ENCODE assay signal across 1 cellular context in genomic region chr1:23103001-23103879, GRCh38.
A peak's percentile ranks its signal among the peaks of the same experiment; 100 is the strongest.
TF ChIP-seq lines count a peak whose summit lies in the region.

No MANE protein-coding gene starts in this region.

TF ChIP-seq in K562, 482 proteins besides CTCF, POLR2A, EP300 and RAD21 (continued from another document and continues in another):
- TF ChIP-seq, protein P1, sequence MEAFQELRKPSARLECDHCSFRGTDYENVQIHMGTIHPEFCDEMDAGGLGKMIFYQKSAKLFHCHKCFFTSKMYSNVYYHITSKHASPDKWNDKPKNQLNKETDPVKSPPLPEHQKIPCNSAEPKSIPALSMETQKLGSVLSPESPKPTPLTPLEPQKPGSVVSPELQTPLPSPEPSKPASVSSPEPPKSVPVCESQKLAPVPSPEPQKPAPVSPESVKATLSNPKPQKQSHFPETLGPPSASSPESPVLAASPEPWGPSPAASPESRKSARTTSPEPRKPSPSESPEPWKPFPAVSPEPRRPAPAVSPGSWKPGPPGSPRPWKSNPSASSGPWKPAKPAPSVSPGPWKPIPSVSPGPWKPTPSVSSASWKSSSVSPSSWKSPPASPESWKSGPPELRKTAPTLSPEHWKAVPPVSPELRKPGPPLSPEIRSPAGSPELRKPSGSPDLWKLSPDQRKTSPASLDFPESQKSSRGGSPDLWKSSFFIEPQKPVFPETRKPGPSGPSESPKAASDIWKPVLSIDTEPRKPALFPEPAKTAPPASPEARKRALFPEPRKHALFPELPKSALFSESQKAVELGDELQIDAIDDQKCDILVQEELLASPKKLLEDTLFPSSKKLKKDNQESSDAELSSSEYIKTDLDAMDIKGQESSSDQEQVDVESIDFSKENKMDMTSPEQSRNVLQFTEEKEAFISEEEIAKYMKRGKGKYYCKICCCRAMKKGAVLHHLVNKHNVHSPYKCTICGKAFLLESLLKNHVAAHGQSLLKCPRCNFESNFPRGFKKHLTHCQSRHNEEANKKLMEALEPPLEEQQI (IDR thresholded peaks at IDR 0.05): 0 out of 2 replicates have a peak, but pooled peaks have one; percentile 30
- TF ChIP-seq CREB3L1 (IDR thresholded peaks at IDR 0.05; ENCODE audit: borderline replicate concordance, low read depth) (no peak), TEAD4 (IDR thresholded peaks at IDR 0.05; ENCODE audit: low read length) (peak; percentile 65), TEAD4 (CRISPR knock-in tag; IDR thresholded peaks at IDR 0.05; ENCODE audit: borderline replicate concordance) (no peak), CHD4 (IDR thresholded peaks at IDR 0.05; ENCODE audit: insufficient read depth, insufficient replicate concordance, low read depth, low read length, poor library complexity, severe bottlenecking) (no peak), STAT5B (CRISPR knock-in tag; IDR thresholded peaks at IDR 0.05) (no peak), USF2 (CRISPR knock-in tag; IDR thresholded peaks at IDR 0.05) (no peak), ZSCAN29 (IDR thresholded peaks at IDR 0.05) (no peak), KLF10 (CRISPR knock-in tag; IDR thresholded peaks at IDR 0.05) (no peak), ESRRA (IDR thresholded peaks at IDR 0.05; ENCODE audit: borderline replicate concordance, low read depth) (0 out of 2 replicates have a peak, but pooled peaks have one; percentile 21), STAT6 (CRISPR knock-in tag; IDR thresholded peaks at IDR 0.05) (no peak), SMAD1 (IDR thresholded peaks at IDR 0.05; ENCODE audit: low read depth, low read length, partially characterized antibody) (no peak), ELF2 (CRISPR knock-in tag; IDR thresholded peaks at IDR 0.05) (no peak), KDM5B (IDR thresholded peaks at IDR 0.05; ENCODE audit: insufficient replicate concordance, low read depth, low read length) (no peak), STAG1 (CRISPR knock-in tag; IDR thresholded peaks at IDR 0.05; ENCODE audit: borderline replicate concordance) (no peak), TAF7 (tag; IDR thresholded peaks at IDR 0.05) (no peak), ILF3 (IDR thresholded peaks at IDR 0.05; ENCODE audit: borderline replicate concordance) (no peak), XRCC5 (IDR thresholded peaks at IDR 0.05; ENCODE audit: low read depth, low read length) (no peak), FOXJ3 (CRISPR knock-in tag; IDR thresholded peaks at IDR 0.05) (no peak), E2F4 (CRISPR knock-in tag; IDR thresholded peaks at IDR 0.05; ENCODE audit: low read depth) (no peak), ZNF764 (CRISPR knock-in tag; IDR thresholded peaks at IDR 0.05; ENCODE audit: low read depth) (no peak), GTF2A2 (tag; IDR thresholded peaks at IDR 0.05) (no peak), WHSC1 (IDR thresholded peaks at IDR 0.05; ENCODE audit: low read length) (no peak), NR2C1 (IDR thresholded peaks at IDR 0.05) (no peak), NR2C1 (tag; IDR thresholded peaks at IDR 0.05) (no peak), ZNF184 (CRISPR knock-in tag; IDR thresholded peaks at IDR 0.05) (no peak), FOS (IDR thresholded peaks at IDR 0.05; ENCODE audit: extremely low read depth, insufficient read length) (no peak), HNRNPLL (IDR thresholded peaks at IDR 0.05; ENCODE audit: low read depth, low read length, poor library complexity, severe bottlenecking) (peak; percentile 58), ZNF398 (CRISPR knock-in tag; IDR thresholded peaks at IDR 0.05) (no peak), NR3C1 (CRISPR knock-in tag; IDR thresholded peaks at IDR 0.05) (no peak), ZNF41 (CRISPR knock-in tag; conservative IDR thresholded peaks at IDR 0.05) (no peak), PYGO2 (tag; IDR thresholded peaks at IDR 0.05) (no peak), TRIM24 (IDR thresholded peaks at IDR 0.05) (peak; percentile 46 to 61), LCOR (CRISPR knock-in tag; IDR thresholded peaks at IDR 0.05) (no peak), HDGF (IDR thresholded peaks at IDR 0.05) (no peak), U2AF1 (optimal IDR thresholded peaks at IDR 0.05; ENCODE audit: low read depth, low read length) (no peak)
- TF ChIP-seq, protein P2, sequence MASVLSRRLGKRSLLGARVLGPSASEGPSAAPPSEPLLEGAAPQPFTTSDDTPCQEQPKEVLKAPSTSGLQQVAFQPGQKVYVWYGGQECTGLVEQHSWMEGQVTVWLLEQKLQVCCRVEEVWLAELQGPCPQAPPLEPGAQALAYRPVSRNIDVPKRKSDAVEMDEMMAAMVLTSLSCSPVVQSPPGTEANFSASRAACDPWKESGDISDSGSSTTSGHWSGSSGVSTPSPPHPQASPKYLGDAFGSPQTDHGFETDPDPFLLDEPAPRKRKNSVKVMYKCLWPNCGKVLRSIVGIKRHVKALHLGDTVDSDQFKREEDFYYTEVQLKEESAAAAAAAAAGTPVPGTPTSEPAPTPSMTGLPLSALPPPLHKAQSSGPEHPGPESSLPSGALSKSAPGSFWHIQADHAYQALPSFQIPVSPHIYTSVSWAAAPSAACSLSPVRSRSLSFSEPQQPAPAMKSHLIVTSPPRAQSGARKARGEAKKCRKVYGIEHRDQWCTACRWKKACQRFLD (CRISPR knock-in tag; IDR thresholded peaks at IDR 0.05): no peak
- TF ChIP-seq, protein P3, sequence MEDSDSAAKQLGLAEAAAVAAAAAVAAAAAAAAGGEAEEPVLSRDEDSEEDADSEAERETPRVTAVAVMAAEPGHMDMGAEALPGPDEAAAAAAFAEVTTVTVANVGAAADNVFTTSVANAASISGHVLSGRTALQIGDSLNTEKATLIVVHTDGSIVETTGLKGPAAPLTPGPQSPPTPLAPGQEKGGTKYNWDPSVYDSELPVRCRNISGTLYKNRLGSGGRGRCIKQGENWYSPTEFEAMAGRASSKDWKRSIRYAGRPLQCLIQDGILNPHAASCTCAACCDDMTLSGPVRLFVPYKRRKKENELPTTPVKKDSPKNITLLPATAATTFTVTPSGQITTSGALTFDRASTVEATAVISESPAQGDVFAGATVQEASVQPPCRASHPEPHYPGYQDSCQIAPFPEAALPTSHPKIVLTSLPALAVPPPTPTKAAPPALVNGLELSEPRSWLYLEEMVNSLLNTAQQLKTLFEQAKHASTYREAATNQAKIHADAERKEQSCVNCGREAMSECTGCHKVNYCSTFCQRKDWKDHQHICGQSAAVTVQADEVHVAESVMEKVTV (CRISPR knock-in tag; IDR thresholded peaks at IDR 0.05): no peak
- TF ChIP-seq, protein P4, sequence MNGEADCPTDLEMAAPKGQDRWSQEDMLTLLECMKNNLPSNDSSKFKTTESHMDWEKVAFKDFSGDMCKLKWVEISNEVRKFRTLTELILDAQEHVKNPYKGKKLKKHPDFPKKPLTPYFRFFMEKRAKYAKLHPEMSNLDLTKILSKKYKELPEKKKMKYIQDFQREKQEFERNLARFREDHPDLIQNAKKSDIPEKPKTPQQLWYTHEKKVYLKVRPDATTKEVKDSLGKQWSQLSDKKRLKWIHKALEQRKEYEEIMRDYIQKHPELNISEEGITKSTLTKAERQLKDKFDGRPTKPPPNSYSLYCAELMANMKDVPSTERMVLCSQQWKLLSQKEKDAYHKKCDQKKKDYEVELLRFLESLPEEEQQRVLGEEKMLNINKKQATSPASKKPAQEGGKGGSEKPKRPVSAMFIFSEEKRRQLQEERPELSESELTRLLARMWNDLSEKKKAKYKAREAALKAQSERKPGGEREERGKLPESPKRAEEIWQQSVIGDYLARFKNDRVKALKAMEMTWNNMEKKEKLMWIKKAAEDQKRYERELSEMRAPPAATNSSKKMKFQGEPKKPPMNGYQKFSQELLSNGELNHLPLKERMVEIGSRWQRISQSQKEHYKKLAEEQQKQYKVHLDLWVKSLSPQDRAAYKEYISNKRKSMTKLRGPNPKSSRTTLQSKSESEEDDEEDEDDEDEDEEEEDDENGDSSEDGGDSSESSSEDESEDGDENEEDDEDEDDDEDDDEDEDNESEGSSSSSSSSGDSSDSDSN (IDR thresholded peaks at IDR 0.05; ENCODE audit: borderline replicate concordance in 1 of 2, low read depth in 2 of 2, low read length in 2 of 2): no peak
- TF ChIP-seq, protein P5, sequence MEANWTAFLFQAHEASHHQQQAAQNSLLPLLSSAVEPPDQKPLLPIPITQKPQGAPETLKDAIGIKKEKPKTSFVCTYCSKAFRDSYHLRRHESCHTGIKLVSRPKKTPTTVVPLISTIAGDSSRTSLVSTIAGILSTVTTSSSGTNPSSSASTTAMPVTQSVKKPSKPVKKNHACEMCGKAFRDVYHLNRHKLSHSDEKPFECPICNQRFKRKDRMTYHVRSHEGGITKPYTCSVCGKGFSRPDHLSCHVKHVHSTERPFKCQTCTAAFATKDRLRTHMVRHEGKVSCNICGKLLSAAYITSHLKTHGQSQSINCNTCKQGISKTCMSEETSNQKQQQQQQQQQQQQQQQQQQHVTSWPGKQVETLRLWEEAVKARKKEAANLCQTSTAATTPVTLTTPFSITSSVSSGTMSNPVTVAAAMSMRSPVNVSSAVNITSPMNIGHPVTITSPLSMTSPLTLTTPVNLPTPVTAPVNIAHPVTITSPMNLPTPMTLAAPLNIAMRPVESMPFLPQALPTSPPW (CRISPR knock-in tag; IDR thresholded peaks at IDR 0.05): no peak
- TF ChIP-seq, protein P6, sequence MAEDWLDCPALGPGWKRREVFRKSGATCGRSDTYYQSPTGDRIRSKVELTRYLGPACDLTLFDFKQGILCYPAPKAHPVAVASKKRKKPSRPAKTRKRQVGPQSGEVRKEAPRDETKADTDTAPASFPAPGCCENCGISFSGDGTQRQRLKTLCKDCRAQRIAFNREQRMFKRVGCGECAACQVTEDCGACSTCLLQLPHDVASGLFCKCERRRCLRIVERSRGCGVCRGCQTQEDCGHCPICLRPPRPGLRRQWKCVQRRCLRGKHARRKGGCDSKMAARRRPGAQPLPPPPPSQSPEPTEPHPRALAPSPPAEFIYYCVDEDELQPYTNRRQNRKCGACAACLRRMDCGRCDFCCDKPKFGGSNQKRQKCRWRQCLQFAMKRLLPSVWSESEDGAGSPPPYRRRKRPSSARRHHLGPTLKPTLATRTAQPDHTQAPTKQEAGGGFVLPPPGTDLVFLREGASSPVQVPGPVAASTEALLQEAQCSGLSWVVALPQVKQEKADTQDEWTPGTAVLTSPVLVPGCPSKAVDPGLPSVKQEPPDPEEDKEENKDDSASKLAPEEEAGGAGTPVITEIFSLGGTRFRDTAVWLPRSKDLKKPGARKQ (CRISPR knock-in tag; IDR thresholded peaks at IDR 0.05): no peak
- TF ChIP-seq, protein P7, sequence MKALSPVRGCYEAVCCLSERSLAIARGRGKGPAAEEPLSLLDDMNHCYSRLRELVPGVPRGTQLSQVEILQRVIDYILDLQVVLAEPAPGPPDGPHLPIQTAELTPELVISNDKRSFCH (CRISPR knock-in tag; IDR thresholded peaks at IDR 0.05): no peak
- TF ChIP-seq, protein P7 (tag; IDR thresholded peaks at IDR 0.05): no peak
